17 cellular contexts compared by ENCODE assay signal in genomic region chr6:80553071-80553740, GRCh38.
DNase-seq lines count a peak whose midpoint lies in the region; ATAC-seq, FAIRE-seq and TF ChIP-seq lines count a peak whose summit lies in the region.
"Had no signal": no experiment of that assay in that cellular context is flagged by ENCODE, and none has a peak within 500 bp of the region (broad histone marks: within the 10 kb centered on the region; RNA-seq: fewer than 3 reads in every experiment).

No MANE protein-coding gene starts in this region.

- no peak overlapping the region for H2AFZ ChIP-seq in HepG2 (ENCODE audit: low read length)

- H3K4me3 Mint-ChIP-seq in type B pancreatic cell = no peak overlapping the region
- H3K4me3 Mint-ChIP-seq: CD8-positive, alpha-beta T cell had no signal

- H3K79me2 ChIP-seq in HepG2 (ENCODE audit: insufficient read depth, low read length) = no peaks in the 10 kb centered on the region

- no peaks in the 10 kb centered on the region for H3K4me1 Mint-ChIP-seq in type B pancreatic cell (ENCODE audit: unreplicated experiment)

- CTCF ChIA-PET in HepG2 (lab: Yijun Ruan, JAX; ENCODE audit: low intra/inter-chr PET ratio, low total read pairs) = no interaction called here

- H3K9ac ChIP-seq in HepG2 (ENCODE audit: insufficient read depth, low read depth, low read length) = no peak overlapping the region

- ATAC-seq in HepG2 = peak; percentile 76
- ATAC-seq in right lobe of liver = no peak
- ATAC-seq in HG03439 (IDR thresholded peaks at IDR 0.05; ENCODE audit: unreplicated experiment) = no peak
- no peak for ATAC-seq in psoas muscle
- ATAC-seq: body of pancreas; CD8-positive, alpha-beta T cell had no signal

- no peak for TF ChIP-seq RAD21 in HepG2 (CRISPR knock-in tag; IDR thresholded peaks at IDR 0.05)

- H3K36me3 ChIP-seq in HepG2 (replicated peaks in 1 of 2; ENCODE audit: control insufficient read depth in 1 of 2, insufficient read depth in 2 of 2, low read length in 2 of 2) (no peaks in the 10 kb centered on the region), right lobe of liver (no peaks in the 10 kb centered on the region), psoas muscle (ENCODE audit: insufficient read depth in 1 of 2, low read depth in 1 of 2) (no peaks in the 10 kb centered on the region)

- H3K4me1 ChIP-seq in HepG2 (ENCODE audit: insufficient read depth, low read length) (no peaks in the 10 kb centered on the region), right lobe of liver (no peaks in the 10 kb centered on the region), psoas muscle (no peaks in the 10 kb centered on the region)
- H3K4me1 ChIP-seq: body of pancreas had no signal

- no peaks in the 10 kb centered on the region for H3K27me3 ChIP-seq in HepG2 (ENCODE audit: control insufficient read depth in 1 of 2, insufficient read depth in 2 of 2, low read length in 2 of 2)
- no peaks in the 10 kb centered on the region for H3K27me3 ChIP-seq in right lobe of liver
- H3K27me3 ChIP-seq in psoas muscle (ENCODE audit: insufficient read depth in 3 of 3, low read length in 2 of 3) = no peaks in the 10 kb centered on the region
- H3K27me3 ChIP-seq: body of pancreas had no signal

- H3K4me3 ChIP-seq in HepG2 (replicated peaks in 1 of 3; ENCODE audit: insufficient read depth in 1 of 3, low read depth in 2 of 3, low read length in 3 of 3) (no peak overlapping the region; a peak in 1 of 6 replicates), right lobe of liver (no peak overlapping the region), psoas muscle (no peak overlapping the region)
- H3K4me3 ChIP-seq: body of pancreas had no signal

- H3K9me3 Mint-ChIP-seq in type B pancreatic cell = no peaks in the 10 kb centered on the region
- H3K9me3 Mint-ChIP-seq: CD8-positive, alpha-beta T cell had no signal

- H3K4me2 ChIP-seq in HepG2 (ENCODE audit: low read depth, low read length) = peak overlapping the region; percentile 40

- TF ChIP-seq CTCF in HepG2 (CRISPR knock-in tag; IDR thresholded peaks at IDR 0.05) = no peak
- no peak for TF ChIP-seq CTCF in right lobe of liver (IDR thresholded peaks at IDR 0.05)
- no peak for TF ChIP-seq CTCF in type B pancreatic cell (conservative IDR thresholded peaks at IDR 0.05)
- no peak for TF ChIP-seq CTCF in psoas muscle (IDR thresholded peaks at IDR 0.05)

- no peaks in the 10 kb centered on the region for H3K36me3 Mint-ChIP-seq in type B pancreatic cell
- H3K36me3 Mint-ChIP-seq: CD8-positive, alpha-beta T cell had no signal

- H3K27ac Mint-ChIP-seq in type B pancreatic cell = peak overlapping the region; percentile 19
- H3K27ac Mint-ChIP-seq: CD8-positive, alpha-beta T cell had no signal

- DNase-seq in HepG2 (ENCODE audit: low spot score) = no peak
- no peak for DNase-seq in right lobe of liver
- DNase-seq in cerebellar nuclear complex (lab: John Stamatoyannopoulos, UW) = peak; percentile 40 to 79
- DNase-seq in lung microvascular endothelial cell (ENCODE audit: low read depth in 2 of 2) = peak; percentile 36 to 81
- no peak for DNase-seq in type B pancreatic cell (ENCODE audit: extremely low spot score, unreplicated experiment)
- no peak for DNase-seq in amygdala (lab: John Stamatoyannopoulos, UW)
- no peak for DNase-seq in psoas muscle
- DNase-seq: activated CD4-positive, alpha-beta T cell treated with anti-CD3 and anti-CD28 coated beads for 48 hours; activated naive CD4-positive, alpha-beta T cell treated with Interleukin-2 at 50 U/mL for 16 hours; body of pancreas; CD8-positive, alpha-beta T cell; effector CD8-positive, alpha-beta T cell; EL; NCI-H1436 treated with DMSO at 0.1 percent for 48 hours; NCI-H2227 treated with DMSO at 0.1 percent for 48 hours; stimulated activated CD4-positive, alpha-beta T cell treated with anti-CD3 and anti-CD28 coated beads, Interleukin-2, amount 100 ng/mL, for 48 hours had no signal

- FAIRE-seq in HepG2 (lab: Jason Lieb, UNC) = no peak

- no peak overlapping the region for H3K27ac ChIP-seq in HepG2 (ENCODE audit: extremely low read length, insufficient read depth, low read length)
- no peak overlapping the region for H3K27ac ChIP-seq in right lobe of liver
- no peak overlapping the region for H3K27ac ChIP-seq in psoas muscle
- H3K27ac ChIP-seq: body of pancreas had no signal

- no peak for TF ChIP-seq POLR2A in HepG2 (IDR thresholded peaks at IDR 0.05; ENCODE audit: insufficient read depth in 1 of 2, low read depth in 2 of 2, low read length in 2 of 2)
- TF ChIP-seq POLR2A in right lobe of liver (IDR thresholded peaks at IDR 0.05) = no peak

- intact Hi-C loops in HepG2 (cut with micrococcal nuclease; ENCODE audit: unreplicated experiment) = no loop called here
- intact Hi-C loops in right lobe of liver (cut with DNase I) = no loop called here
- intact Hi-C loops in psoas muscle (cut with DNase I) = no loop called here

- no peaks in the 10 kb centered on the region for H3K9me3 ChIP-seq in HepG2 (ENCODE audit: low read length)
- H3K9me3 ChIP-seq in right lobe of liver = no peaks in the 10 kb centered on the region
- H3K9me3 ChIP-seq in psoas muscle = no peaks in the 10 kb centered on the region
- H3K9me3 ChIP-seq: body of pancreas had no signal

- in situ Hi-C loops in HepG2 (cut with HindIII; ENCODE audit: extremely low pct_ligation_motif_present, low pct_unique_long_range_greater_than_20kb) = no loop called here

- TF ChIP-seq EP300 in HepG2 (IDR thresholded peaks at IDR 0.05; ENCODE audit: low read depth in 2 of 2, low read length in 2 of 2) = no peak
- no peak for TF ChIP-seq EP300 in HepG2 (CRISPR knock-in tag; IDR thresholded peaks at IDR 0.05; ENCODE audit: borderline replicate concordance)

- no peaks in the 10 kb centered on the region for H3K27me3 Mint-ChIP-seq in type B pancreatic cell

- 10% methylated on average over 4 of the region's 5 CpGs for WGBS in HepG2 (ENCODE audit: low lambda C conversion rate)
- 78% methylated on average over 5 of the region's 5 CpGs for WGBS in right lobe of liver (ENCODE audit: insufficient coverage, low coverage, low lambda C conversion rate, missing lambda C conversion rate)
- WGBS in psoas muscle, 3 donors = 67 to 74% (median 70%) methylated on average over 5 of the region's 5 CpGs

- no peaks in the 10 kb centered on the region for H4K20me1 ChIP-seq in HepG2 (ENCODE audit: insufficient read depth, low read length)

- no TSS peak for BruUV-seq in HepG2 (replicated peaks; lab: Mats Ljungman, UMichigan)

- POLR2A ChIA-PET in HepG2 (lab: Yijun Ruan, JAX) = no interaction called here

TF ChIP-seq in HepG2, 621 proteins besides CTCF, POLR2A, EP300 and RAD21:
- TF ChIP-seq ZBTB4 (CRISPR knock-in tag; IDR thresholded peaks at IDR 0.05; ENCODE audit: borderline replicate concordance) (no peak), SOX13 (IDR thresholded peaks at IDR 0.05) (no peak), SOX13 (CRISPR knock-in tag; conservative IDR thresholded peaks at IDR 0.05 in 1 of 2, IDR thresholded peaks at IDR 0.05 in 1 of 2) (peak in 1 of 2 experiments; percentile 20; a peak in 1 of 4 replicates), SOX6 (IDR thresholded peaks at IDR 0.05) (no peak), SOX6 (CRISPR knock-in tag; IDR thresholded peaks at IDR 0.05) (0 out of 2 replicates have a peak, but pooled peaks have one; percentile 14)
TF ChIP-seq in HepG2: peak in this region for 2.

Comparison
In these comparisons a context has a peak if more than half of its experiments do, and no peak if none do; other contexts are left out.
1. DNase-seq: peak in cerebellar nuclear complex (2 of 2) and lung microvascular endothelial cell (2 of 2); none in HepG2 (single experiment), right lobe of liver (0 of 3), type B pancreatic cell (single experiment), amygdala (0 of 56) and psoas muscle (0 of 2).